In the genomic region with DNA sequence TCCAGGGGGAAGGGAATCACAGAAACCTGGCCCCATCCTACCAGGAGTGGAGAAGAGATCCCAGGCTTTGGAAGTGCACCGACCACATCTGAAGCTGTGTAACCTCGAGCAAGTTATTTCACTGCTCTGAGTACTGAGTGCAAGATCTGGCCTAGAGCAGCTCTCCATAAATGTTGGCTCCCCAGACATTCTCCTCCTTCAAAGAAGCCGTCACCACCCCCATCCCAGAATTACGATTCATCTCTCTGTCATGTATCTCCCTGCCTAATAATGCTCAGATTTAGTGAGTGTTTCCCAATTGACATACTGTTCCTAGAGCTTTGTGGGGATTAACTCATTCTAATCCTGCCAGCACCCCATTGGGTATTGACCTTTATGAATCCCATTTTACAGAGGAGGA, we compare ENCODE assay signal across 21 cellular contexts. TPM values are rescaled to one million over a fixed set of nuclear protein-coding genes. Genes with fewer than 3 reads are reported as not detected.
DNase-seq lines count a peak whose midpoint lies in the region; ATAC-seq and TF ChIP-seq lines count a peak whose summit lies in the region.
"Had no signal": no experiment of that assay in that cellular context is flagged by ENCODE, and none has a peak within 500 bp of the region (broad histone marks: within the 10 kb centered on the region; RNA-seq: fewer than 3 reads in every experiment).

No MANE protein-coding gene starts in this region.

- POLR2A ChIA-PET in CD8-positive, alpha-beta T cell (lab: Charles Lee), result no interaction called here

- TF ChIP-seq CTCF in heart left ventricle (IDR thresholded peaks at IDR 0.05) (no peak), gastroesophageal sphincter (IDR thresholded peaks at IDR 0.05) (no peak), psoas muscle (IDR thresholded peaks at IDR 0.05) (no peak), vagina (IDR thresholded peaks at IDR 0.05) (no peak)
- no peak for TF ChIP-seq CTCF in CD8-positive, alpha-beta T cell (IDR thresholded peaks at IDR 0.05)

- H3K9me3 Mint-ChIP-seq in CD8-positive, alpha-beta T cell, result no peaks in the 10 kb centered on the region

- no peak overlapping the region for H3K4me3 ChIP-seq in heart left ventricle
- H3K4me3 ChIP-seq in gastroesophageal sphincter, result no peak overlapping the region
- H3K4me3 ChIP-seq in psoas muscle, result no peak overlapping the region
- H3K4me3 ChIP-seq in vagina, result no peak overlapping the region
- no peak overlapping the region for H3K4me3 ChIP-seq in CD8-positive, alpha-beta T cell (ENCODE audit: low read depth, low read length)
- H3K4me3 ChIP-seq: body of pancreas, hepatocyte, SJSA1 had no signal

- H3K27me3 ChIP-seq in heart left ventricle, result no peaks in the 10 kb centered on the region
- H3K27me3 ChIP-seq in gastroesophageal sphincter, result no peaks in the 10 kb centered on the region
- no peaks in the 10 kb centered on the region for H3K27me3 ChIP-seq in psoas muscle (ENCODE audit: insufficient read depth in 3 of 3, low read length in 2 of 3)
- no peaks in the 10 kb centered on the region for H3K27me3 ChIP-seq in vagina
- no peaks in the 10 kb centered on the region for H3K27me3 ChIP-seq in CD8-positive, alpha-beta T cell (ENCODE audit: insufficient read depth, low read length)
- H3K27me3 ChIP-seq: body of pancreas, hepatocyte, SJSA1 had no signal

- H3K27ac ChIP-seq in heart left ventricle (peak overlapping the region in 9 of 12 donors; percentile 11 to 97 (median 85)), gastroesophageal sphincter (peak overlapping the region; percentile 79 to 97 (median 92)), psoas muscle (peak overlapping the region; percentile 9), vagina (peak overlapping the region; percentile 73)
- no peak overlapping the region for H3K27ac ChIP-seq in CD8-positive, alpha-beta T cell (ENCODE audit: low read depth, low read length)
- H3K27ac ChIP-seq: hepatocyte, SJSA1 had no signal

- CTCF ChIA-PET in CD8-positive, alpha-beta T cell (lab: Charles Lee), result no interaction called here

- H3K36me3 ChIP-seq in heart left ventricle (no peaks in the 10 kb centered on the region), gastroesophageal sphincter (no peaks in the 10 kb centered on the region), psoas muscle (ENCODE audit: insufficient read depth in 1 of 2, low read depth in 1 of 2) (no peaks in the 10 kb centered on the region), vagina (no peaks in the 10 kb centered on the region)
- H3K36me3 ChIP-seq in CD8-positive, alpha-beta T cell (ENCODE audit: insufficient read depth, low read length), result no peaks in the 10 kb centered on the region
- H3K36me3 ChIP-seq: SJSA1 had no signal

- peaks cover 20 to 93% (median 68%) of the 10 kb centered on the region in 12 donors for H3K4me1 ChIP-seq in heart left ventricle
- H3K4me1 ChIP-seq in gastroesophageal sphincter, result peaks cover 9 to 100% (median 93%) of the 10 kb centered on the region in 3 donors
- H3K4me1 ChIP-seq in psoas muscle, result peaks cover 39% of the 10 kb centered on the region
- peaks cover 95% of the 10 kb centered on the region for H3K4me1 ChIP-seq in vagina
- no peaks in the 10 kb centered on the region for H3K4me1 ChIP-seq in CD8-positive, alpha-beta T cell (ENCODE audit: insufficient read depth, low read length)
- H3K4me1 ChIP-seq: SJSA1 had no signal

- no peaks in the 10 kb centered on the region for H3K36me3 Mint-ChIP-seq in CD8-positive, alpha-beta T cell
- H3K36me3 Mint-ChIP-seq: CD4-positive, CD25-positive, alpha-beta regulatory T cell had no signal

- H3K4me3 Mint-ChIP-seq in CD8-positive, alpha-beta T cell, result no peak overlapping the region
- H3K4me3 Mint-ChIP-seq: activated CD4-positive, alpha-beta T cell treated with anti-CD3 and anti-CD28 coated beads for 36 hours; CD4-positive, CD25-positive, alpha-beta regulatory T cell had no signal

- H3K27me3 Mint-ChIP-seq in CD8-positive, alpha-beta T cell (ENCODE audit: low read depth), result peaks cover 9% of the 10 kb centered on the region

- peak in 2 of 5 donors; percentile 11 to 12 for DNase-seq in heart left ventricle
- DNase-seq in left cardiac atrium, result no peak
- peak in 1 of 2 donors; percentile 4 for DNase-seq in psoas muscle
- no peak for DNase-seq in vagina (ENCODE audit: extremely low spot score in 2 of 2)
- no peak for DNase-seq in cerebellar nuclear complex (lab: John Stamatoyannopoulos, UW)
- no peak for DNase-seq in CD8-positive, alpha-beta T cell
- DNase-seq: 8988T; activated CD4-positive, alpha-beta T cell treated with anti-CD3 and anti-CD28 coated beads for 36 hours; activated CD8-positive, alpha-beta memory T cell treated with anti-CD3 and anti-CD28 coated beads, Interleukin-2, amount 50 U/mL, for 4 hours; activated naive CD4-positive, alpha-beta T cell; CD4-positive, CD25-positive, alpha-beta regulatory T cell; dermis blood vessel endothelial cell; NCI-H2029; substantia nigra had no signal

- 78 to 88% (median 86%) methylated on average over 4 of the region's 4 CpGs for WGBS in heart left ventricle, 4 donors
- 39 to 40% methylated on average over 1 to 3 of the region's 4 CpGs for WGBS in gastroesophageal sphincter (ENCODE audit: low coverage in 1 of 2), 2 donors
- 83 to 86% (median 85%) methylated on average over 4 of the region's 4 CpGs for WGBS in psoas muscle, 3 donors

- H3K9me3 ChIP-seq in heart left ventricle (no peaks in the 10 kb centered on the region), gastroesophageal sphincter (no peaks in the 10 kb centered on the region), psoas muscle (no peaks in the 10 kb centered on the region), vagina (no peaks in the 10 kb centered on the region)
- H3K9me3 ChIP-seq in CD8-positive, alpha-beta T cell (ENCODE audit: low read length), result no peaks in the 10 kb centered on the region
- H3K9me3 ChIP-seq: body of pancreas, SJSA1 had no signal

- no peak for TF ChIP-seq POLR2A in heart left ventricle (IDR thresholded peaks at IDR 0.05)
- no peak for TF ChIP-seq POLR2A in gastroesophageal sphincter (IDR thresholded peaks at IDR 0.05)
- no peak for TF ChIP-seq POLR2A in vagina (IDR thresholded peaks at IDR 0.05)

- no peaks in the 10 kb centered on the region for H3K4me1 Mint-ChIP-seq in CD8-positive, alpha-beta T cell (ENCODE audit: low read depth)
- H3K4me1 Mint-ChIP-seq: activated CD4-positive, alpha-beta T cell treated with anti-CD3 and anti-CD28 coated beads for 36 hours; CD4-positive, CD25-positive, alpha-beta regulatory T cell had no signal

- intact Hi-C loops in heart left ventricle (cut with DNase I) (loop anchor here in 1 of 10 donors (5.0 kb wide), 1 partner anchor 36 kb away; no protein-coding TSS in a partner anchor), left cardiac atrium (cut with DNase I) (no loop called here), psoas muscle (cut with DNase I) (no loop called here), vagina (cut with DNase I) (no loop called here)
- intact Hi-C loops in CD8-positive, alpha-beta T cell (cut with DNase I, micrococcal nuclease), result no loop called here

- no peak for TF ChIP-seq EP300 in gastroesophageal sphincter (IDR thresholded peaks at IDR 0.05)

- no peak overlapping the region for H3K27ac Mint-ChIP-seq in CD8-positive, alpha-beta T cell
- H3K27ac Mint-ChIP-seq: activated CD4-positive, alpha-beta T cell treated with anti-CD3 and anti-CD28 coated beads for 36 hours; CD4-positive, CD25-positive, alpha-beta regulatory T cell had no signal

- ATAC-seq in heart left ventricle (no peak), left cardiac atrium (no peak), gastroesophageal sphincter (no peak), psoas muscle (no peak), HG03159 (IDR thresholded peaks at IDR 0.05; ENCODE audit: unreplicated experiment) (no peak)
- no peak for ATAC-seq in CD8-positive, alpha-beta T cell
- ATAC-seq: activated CD4-positive, alpha-beta T cell treated with anti-CD3 and anti-CD28 coated beads for 36 hours; body of pancreas; left colon had no signal

RNA-seq across cellular contexts. Expression of gene TNS1, which starts 51.7 kb away (rescaled TPM):
- 100 to 1,000 TPM; 513 to 899 (median 742) TPM for total RNA-seq in heart left ventricle
- 100 to 1,000 TPM; 243 to 339 TPM for polyA plus RNA-seq in heart left ventricle
- total RNA-seq in left cardiac atrium, result 100 to 1,000 TPM; 436 to 508 TPM
- 1,000 to 10,000 TPM in 3 of 4 donors, 100 to 1,000 TPM in 1; 825 to 2,193 (median 1,462) TPM for total RNA-seq in gastroesophageal sphincter
- 100 to 1,000 TPM; 231 to 742 (median 415) TPM for total RNA-seq in psoas muscle
- polyA plus RNA-seq in psoas muscle, result 100 to 1,000 TPM in 2 of 3 donors, 10 to 100 TPM in 1; 73.4 to 276 (median 155) TPM
- 216 TPM for total RNA-seq in vagina
- total RNA-seq in CD8-positive, alpha-beta T cell, result not detected
- total RNA-seq: G401 had no signal
- polyA plus RNA-seq: CD4-positive, CD25-positive, alpha-beta regulatory T cell had no signal

Comparison
In these comparisons a context has a peak if more than half of its experiments do, and no peak if none do; other contexts are left out.
1. RNA of gene TNS1, which starts 51.7 kb away (total RNA-seq): 825 to 2,193 TPM in gastroesophageal sphincter, 513 to 899 TPM in heart left ventricle, 436 to 508 TPM in left cardiac atrium, 231 to 742 TPM in psoas muscle and 216 TPM in vagina (single experiment); not detected in CD8-positive, alpha-beta T cell; every median in the first group is over 100 times any median in the second.